ENCODE assay signal across 19 cellular contexts in the genomic region with DNA sequence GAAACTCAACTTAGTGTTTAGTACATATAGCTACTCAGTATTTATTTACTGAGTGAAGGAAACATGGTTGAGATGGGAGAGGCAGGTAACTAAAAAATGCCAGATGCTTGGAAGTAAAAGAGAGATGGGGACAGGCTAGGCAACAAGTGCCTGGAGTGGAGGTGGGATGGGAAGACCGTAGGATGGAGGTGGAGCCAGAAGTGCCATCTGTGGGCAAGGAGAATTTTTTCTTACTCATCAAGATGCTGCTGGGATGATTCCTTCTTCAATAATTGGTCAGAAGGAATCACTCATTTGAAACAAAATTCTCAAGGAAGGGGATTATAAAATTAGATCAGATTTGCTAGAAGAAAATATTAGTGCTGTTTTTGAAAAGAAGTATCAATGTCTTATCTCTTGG.
"Had no signal": no experiment of that assay in that cellular context is flagged by ENCODE, and none has a peak within 500 bp of the region (broad histone marks: within the 10 kb centered on the region; RNA-seq: fewer than 3 reads in every experiment).

No MANE protein-coding gene starts in this region.

- H3K27ac Mint-ChIP-seq: activated CD4-positive, alpha-beta T cell treated with anti-CD3 and anti-CD28 coated beads, Interleukin-2, amount 10 ng/mL, durations not matched to agents 7 days and 5 days; activated naive CD4-positive, alpha-beta T cell treated with anti-CD3 and anti-CD28 coated beads for 36 hours; activated T-helper 17 cell treated with anti-CD3 and anti-CD28 coated beads, Interleukin-2, amount 50 U/mL, for 72 hours; T-helper 2 cell treated with Interferon-gamma antibody and Interleukin-4, amounts not matched to agents 5 μg/mL and 100 μg/mL, for 36 hours had no signal

- ATAC-seq: activated T-helper 17 cell treated with anti-CD3 and anti-CD28 coated beads, Interleukin-2, amount 50 U/mL, for 72 hours; gastrocnemius medialis; heart left ventricle; right lobe of liver had no signal

- H3K9me3 ChIP-seq: adrenal gland, gastrocnemius medialis, heart left ventricle, ovary, right lobe of liver, spleen, stomach, testis had no signal

- H3K4me3 ChIP-seq: adrenal gland, gastrocnemius medialis, heart left ventricle, lung, ovary, right lobe of liver, spleen, stomach, testis had no signal

- H3K27ac ChIP-seq: adrenal gland, epithelial cell of prostate, gastrocnemius medialis, heart left ventricle, ovary, right lobe of liver, spleen, stomach, testis had no signal

- H3K9me3 Mint-ChIP-seq: activated CD4-positive, alpha-beta T cell treated with anti-CD3 and anti-CD28 coated beads, Interleukin-2, amount 10 ng/mL, durations not matched to agents 7 days and 5 days; activated naive CD4-positive, alpha-beta T cell treated with anti-CD3 and anti-CD28 coated beads for 36 hours; activated T-helper 17 cell treated with anti-CD3 and anti-CD28 coated beads, Interleukin-2, amount 50 U/mL, for 72 hours; T-helper 2 cell treated with Interferon-gamma antibody and Interleukin-4, amounts not matched to agents 5 μg/mL and 100 μg/mL, for 36 hours had no signal

- DNase-seq: activated CD4-positive, alpha-beta T cell treated with anti-CD3 and anti-CD28 coated beads, Interleukin-2, amount 10 ng/mL, durations not matched to agents 7 days and 5 days; activated CD8-positive, alpha-beta memory T cell treated with anti-CD3 and anti-CD28 coated beads for 24 hours; activated naive CD4-positive, alpha-beta T cell treated with anti-CD3 and anti-CD28 coated beads for 36 hours; adrenal gland; central memory CD4-positive, alpha-beta T cell; cortex of kidney; effector memory CD4-positive, alpha-beta T cell; gastrocnemius medialis; heart left ventricle; midbrain; ovary; right lobe of liver; spleen; stomach; testis had no signal

- H3K27me3 ChIP-seq: adrenal gland, gastrocnemius medialis, heart left ventricle, ovary, spleen, stomach, testis had no signal

- H3K36me3 ChIP-seq: adrenal gland, gastrocnemius medialis, heart left ventricle, ovary, right lobe of liver, spleen, stomach had no signal

- H3K4me1 ChIP-seq: adrenal gland, gastrocnemius medialis, heart left ventricle, right lobe of liver, spleen, stomach, testis had no signal
